Comparison of ENCODE assay signal across 1 cellular context in genomic region chr18:48952287-48953095, GRCh38.
TF ChIP-seq lines count a peak whose summit lies in the region.

No MANE protein-coding gene starts in this region.

TF ChIP-seq in IMR-90, 13 proteins besides CTCF, POLR2A, EP300 and RAD21 (continued from another document):
- 0 out of 2 replicates have a peak, but pooled peaks have one; percentile 3 for TF ChIP-seq FOS (IDR thresholded peaks at IDR 0.05; ENCODE audit: low read depth, low read length)
- TF ChIP-seq, protein P1, sequence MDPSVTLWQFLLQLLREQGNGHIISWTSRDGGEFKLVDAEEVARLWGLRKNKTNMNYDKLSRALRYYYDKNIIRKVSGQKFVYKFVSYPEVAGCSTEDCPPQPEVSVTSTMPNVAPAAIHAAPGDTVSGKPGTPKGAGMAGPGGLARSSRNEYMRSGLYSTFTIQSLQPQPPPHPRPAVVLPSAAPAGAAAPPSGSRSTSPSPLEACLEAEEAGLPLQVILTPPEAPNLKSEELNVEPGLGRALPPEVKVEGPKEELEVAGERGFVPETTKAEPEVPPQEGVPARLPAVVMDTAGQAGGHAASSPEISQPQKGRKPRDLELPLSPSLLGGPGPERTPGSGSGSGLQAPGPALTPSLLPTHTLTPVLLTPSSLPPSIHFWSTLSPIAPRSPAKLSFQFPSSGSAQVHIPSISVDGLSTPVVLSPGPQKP (IDR thresholded peaks at IDR 0.05; ENCODE audit: borderline replicate concordance, low read depth, low read length): no peak
